Comparison of ENCODE assay signal across 18 cellular contexts in the genomic region with DNA sequence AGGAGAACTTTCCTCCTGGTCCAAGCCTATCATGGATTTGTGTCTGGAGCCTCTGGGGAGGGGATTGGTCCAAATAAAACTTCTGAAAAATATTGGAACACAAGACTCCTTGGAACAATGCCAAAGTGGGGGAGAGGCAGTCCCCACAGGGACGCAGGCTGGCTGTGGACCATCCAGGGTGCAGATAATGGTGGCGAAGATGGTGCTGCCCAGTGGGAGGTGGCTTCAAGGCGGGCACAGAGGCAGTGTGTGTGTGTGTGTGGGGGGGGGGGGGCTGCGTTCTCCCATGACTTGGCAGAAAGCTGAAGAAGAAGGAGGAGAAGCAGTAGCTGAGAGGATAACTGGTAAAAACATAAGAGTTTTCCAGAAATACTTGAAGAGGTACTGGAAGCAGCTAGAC.
A peak's percentile ranks its signal among the peaks of the same experiment; 100 is the strongest.
DNase-seq lines count a peak whose midpoint lies in the region; ATAC-seq, FAIRE-seq and TF ChIP-seq lines count a peak whose summit lies in the region.
"Had no signal": no experiment of that assay in that cellular context is flagged by ENCODE, and none has a peak within 500 bp of the region (broad histone marks: within the 10 kb centered on the region; RNA-seq: fewer than 3 reads in every experiment).

No MANE protein-coding gene starts in this region.

- CTCF ChIA-PET in A673 (lab: Charles Lee) (no interaction called here), HEK293 (lab: Yijun Ruan, JAX) (interaction anchor here (0.6 kb wide), 2 partner anchors 30 to 240 kb away, joined by 3 to 4 read pairs; no protein-coding TSS in a partner anchor), K562 (lab: Yijun Ruan, JAX; ENCODE audit: low intra/inter-chr PET ratio) (no interaction called here)

- H3K4me1 ChIP-seq in A673 (ENCODE audit: insufficient read depth, low read length, poor library complexity, severe bottlenecking) (no peaks in the 10 kb centered on the region), HEK293 (ENCODE audit: control insufficient read depth, insufficient read depth, low read length) (no peaks in the 10 kb centered on the region), K562 (replicated peaks in 1 of 2; ENCODE audit: control insufficient read depth in 2 of 2, insufficient read depth in 2 of 2, low read length in 2 of 2) (no peaks in the 10 kb centered on the region; a peak in 3 of 5 replicates)
- H3K4me1 ChIP-seq: Caco-2 had no signal

- no peaks in the 10 kb centered on the region for H3K9me1 ChIP-seq in K562 (ENCODE audit: control insufficient read depth, insufficient read depth, low read length)

- H3K27me3 ChIP-seq in A673 (replicated peaks; ENCODE audit: insufficient read depth, low read depth, low read length, poor library complexity) (peaks cover 20% of the 10 kb centered on the region), K562 (ENCODE audit: control insufficient read depth in 2 of 2, insufficient read depth in 2 of 2, low read length in 2 of 2) (peaks cover 0 to 25% of the 10 kb centered on the region in 2 experiments; a peak in 3 of 5 replicates)

- no peak for TF ChIP-seq RAD21 in K562 (CRISPR knock-in tag; conservative IDR thresholded peaks at IDR 0.05 in 1 of 2, IDR thresholded peaks at IDR 0.05 in 1 of 2)

- no peaks in the 10 kb centered on the region for H3K79me2 ChIP-seq in K562 (ENCODE audit: control insufficient read depth, insufficient read depth, low read length)

- no peak overlapping the region for H3K4me2 ChIP-seq in K562 (ENCODE audit: insufficient read depth, low read length)

- no peak for TF ChIP-seq POLR2A in K562 (conservative IDR thresholded peaks at IDR 0.05)

- H3K36me3 ChIP-seq in A673 (ENCODE audit: insufficient read depth, low read length, poor library complexity, severe bottlenecking) (no peaks in the 10 kb centered on the region), HEK293 (ENCODE audit: control insufficient read depth in 2 of 2, insufficient read depth in 1 of 2, low read length in 2 of 2) (no peaks in the 10 kb centered on the region), K562 (ENCODE audit: control insufficient read depth, insufficient read depth, low read length) (no peaks in the 10 kb centered on the region)

- no peak overlapping the region for H3K9ac ChIP-seq in K562 (ENCODE audit: insufficient read depth in 1 of 2, low read depth in 2 of 2, low read length in 2 of 2)

- TF ChIP-seq CTCF in A673 (conservative IDR thresholded peaks at IDR 0.05; ENCODE audit: low read depth, low read length) (no peak), HEK293 (tag by site-specific recombination; IDR thresholded peaks at IDR 0.05) (no peak), K562 (IDR thresholded peaks at IDR 0.05 in 2 of 3, conservative IDR thresholded peaks at IDR 0.05 in 1 of 3; ENCODE audit: insufficient read depth in 2 of 3, low read depth in 1 of 3, low read length in 3 of 3) (no peak)

- H3K27ac ChIP-seq in A673 (ENCODE audit: low read depth, low read length, poor library complexity, severe bottlenecking) (no peak overlapping the region), HEK293 (ENCODE audit: extremely low read depth, low read depth, low read length) (no peak overlapping the region), K562 (ENCODE audit: extremely low read depth, low read depth, low read length) (no peak overlapping the region)
- H3K27ac ChIP-seq: C4-2B had no signal

- DNase-seq in NCI-H1105 treated with DMSO at 0.1 percent for 48 hours (lab: John Stamatoyannopoulos, UW) (peak; percentile 8), NCI-H1105 (lab: John Stamatoyannopoulos, UW) (no peak), A673 (ENCODE audit: low spot score) (peak; percentile 30), K562 (ENCODE audit: extremely low read depth in 1 of 4, low spot score in 3 of 4) (no peak), HuH-7 (ENCODE audit: low spot score) (no peak), superior temporal gyrus (ENCODE audit: extremely low spot score) (no peak)
- DNase-seq: ACHN; Caco-2; CD4-positive, alpha-beta T cell; H9 had no signal

- FAIRE-seq in K562 (lab: Jason Lieb, UNC): no peak
- FAIRE-seq: D721Med, G401.6, GM12891, GM19239, H1, HepG2 had no signal

- in situ Hi-C loops in K562 (cut with MboI): no loop called here

- H3K4me3 ChIP-seq in A673 (ENCODE audit: low read depth, low read length, poor library complexity, severe bottlenecking): no peak overlapping the region
- no peak overlapping the region for H3K4me3 ChIP-seq in HEK293 (ENCODE audit: low read depth, low read length)
- no peak overlapping the region for H3K4me3 ChIP-seq in K562

- no peak for TF ChIP-seq EP300 in K562 (IDR thresholded peaks at IDR 0.05; ENCODE audit: low read length)

- POLR2A ChIA-PET in A673 (lab: Charles Lee; ENCODE audit: low non-redundant PET) (no interaction called here), HEK293 (lab: Yijun Ruan, JAX) (no interaction called here), K562 (lab: Yijun Ruan, JAX) (no interaction called here)

- no peaks in the 10 kb centered on the region for H4K20me1 ChIP-seq in K562 (replicated peaks; ENCODE audit: control insufficient read depth, insufficient read depth, low read length)

- 4% methylated on average over 3 of the region's 4 CpGs for WGBS in K562 (ENCODE audit: insufficient coverage, low coverage, missing lambda C conversion rate)

- no peak overlapping the region for H2AFZ ChIP-seq in K562 (ENCODE audit: low read depth, low read length)

- BruUV-seq in A673 (replicated peaks; lab: Mats Ljungman, UMichigan) (no TSS peak), K562 (replicated peaks; lab: Mats Ljungman, UMichigan) (no TSS peak)

- no peak for ATAC-seq in K562
- ATAC-seq: HepG2 had no signal

- H3K9me3 ChIP-seq in A673 (ENCODE audit: low read depth, low read length, poor library complexity, severe bottlenecking) (no peaks in the 10 kb centered on the region), HEK293 (ENCODE audit: control insufficient read depth, insufficient read depth, low read depth, low read length) (no peaks in the 10 kb centered on the region), K562 (replicated peaks; ENCODE audit: control insufficient read depth, insufficient read depth, low read depth, low read length) (no peaks in the 10 kb centered on the region)
- H3K9me3 ChIP-seq: Caco-2 had no signal

- intact Hi-C loops in A673 (cut with micrococcal nuclease; ENCODE audit: unreplicated experiment): no loop called here
- intact Hi-C loops in K562 (cut with micrococcal nuclease): no loop called here

TF ChIP-seq in HEK293, 187 proteins besides CTCF, POLR2A, EP300 and RAD21 (continues in another document):
- TF ChIP-seq ZNF660 (tag by site-specific recombination; IDR thresholded peaks at IDR 0.05) (no peak), EGR2 (tag by site-specific recombination; IDR thresholded peaks at IDR 0.05; ENCODE audit: low read depth) (0 out of 2 replicates have a peak, but pooled peaks have one; percentile 51), ZFHX2 (tag by site-specific recombination; conservative IDR thresholded peaks at IDR 0.05) (peak; percentile 16; the same call in 1 of the 2 replicates), BCL11B (tag by site-specific recombination; IDR thresholded peaks at IDR 0.05; ENCODE audit: low read depth) (no peak), SP7 (tag by site-specific recombination; IDR thresholded peaks at IDR 0.05) (no peak), ZNF202 (tag by site-specific recombination; IDR thresholded peaks at IDR 0.05; ENCODE audit: borderline replicate concordance) (no peak)
- TF ChIP-seq, protein P1, sequence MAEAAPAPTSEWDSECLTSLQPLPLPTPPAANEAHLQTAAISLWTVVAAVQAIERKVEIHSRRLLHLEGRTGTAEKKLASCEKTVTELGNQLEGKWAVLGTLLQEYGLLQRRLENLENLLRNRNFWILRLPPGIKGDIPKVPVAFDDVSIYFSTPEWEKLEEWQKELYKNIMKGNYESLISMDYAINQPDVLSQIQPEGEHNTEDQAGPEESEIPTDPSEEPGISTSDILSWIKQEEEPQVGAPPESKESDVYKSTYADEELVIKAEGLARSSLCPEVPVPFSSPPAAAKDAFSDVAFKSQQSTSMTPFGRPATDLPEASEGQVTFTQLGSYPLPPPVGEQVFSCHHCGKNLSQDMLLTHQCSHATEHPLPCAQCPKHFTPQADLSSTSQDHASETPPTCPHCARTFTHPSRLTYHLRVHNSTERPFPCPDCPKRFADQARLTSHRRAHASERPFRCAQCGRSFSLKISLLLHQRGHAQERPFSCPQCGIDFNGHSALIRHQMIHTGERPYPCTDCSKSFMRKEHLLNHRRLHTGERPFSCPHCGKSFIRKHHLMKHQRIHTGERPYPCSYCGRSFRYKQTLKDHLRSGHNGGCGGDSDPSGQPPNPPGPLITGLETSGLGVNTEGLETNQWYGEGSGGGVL (tag by site-specific recombination; IDR thresholded peaks at IDR 0.05): peak; percentile 63

TF ChIP-seq in K562, 482 proteins besides CTCF, POLR2A, EP300 and RAD21:
- TF ChIP-seq NFIC (IDR thresholded peaks at IDR 0.05): peak; percentile 60
- TF ChIP-seq, protein P2, sequence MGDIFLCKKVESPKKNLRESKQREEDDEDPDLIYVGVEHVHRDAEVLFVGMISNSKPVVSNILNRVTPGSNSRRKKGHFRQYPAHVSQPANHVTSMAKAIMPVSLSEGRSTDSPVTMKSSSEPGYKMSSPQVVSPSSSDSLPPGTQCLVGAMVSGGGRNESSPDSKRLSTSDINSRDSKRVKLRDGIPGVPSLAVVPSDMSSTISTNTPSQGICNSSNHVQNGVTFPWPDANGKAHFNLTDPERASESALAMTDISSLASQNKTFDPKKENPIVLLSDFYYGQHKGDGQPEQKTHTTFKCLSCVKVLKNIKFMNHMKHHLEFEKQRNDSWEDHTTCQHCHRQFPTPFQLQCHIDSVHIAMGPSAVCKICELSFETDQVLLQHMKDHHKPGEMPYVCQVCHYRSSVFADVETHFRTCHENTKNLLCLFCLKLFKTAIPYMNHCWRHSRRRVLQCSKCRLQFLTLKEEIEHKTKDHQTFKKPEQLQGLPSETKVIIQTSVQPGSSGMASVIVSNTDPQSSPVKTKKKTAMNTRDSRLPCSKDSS (IDR thresholded peaks at IDR 0.05; ENCODE audit: low read depth, partially characterized antibody): no peak
TF ChIP-seq in K562: peak in this region for 1.

Comparison
In these comparisons a context has a peak if more than half of its experiments do, and no peak if none do; other contexts are left out.
1. DNase-seq: peak in NCI-H1105 treated with DMSO at 0.1 percent for 48 hours (single experiment) and A673 (single experiment); none in NCI-H1105 (single experiment), K562 (0 of 4), HuH-7 (single experiment) and superior temporal gyrus (single experiment).